1 cellular context compared by ENCODE assay signal in the genomic region with DNA sequence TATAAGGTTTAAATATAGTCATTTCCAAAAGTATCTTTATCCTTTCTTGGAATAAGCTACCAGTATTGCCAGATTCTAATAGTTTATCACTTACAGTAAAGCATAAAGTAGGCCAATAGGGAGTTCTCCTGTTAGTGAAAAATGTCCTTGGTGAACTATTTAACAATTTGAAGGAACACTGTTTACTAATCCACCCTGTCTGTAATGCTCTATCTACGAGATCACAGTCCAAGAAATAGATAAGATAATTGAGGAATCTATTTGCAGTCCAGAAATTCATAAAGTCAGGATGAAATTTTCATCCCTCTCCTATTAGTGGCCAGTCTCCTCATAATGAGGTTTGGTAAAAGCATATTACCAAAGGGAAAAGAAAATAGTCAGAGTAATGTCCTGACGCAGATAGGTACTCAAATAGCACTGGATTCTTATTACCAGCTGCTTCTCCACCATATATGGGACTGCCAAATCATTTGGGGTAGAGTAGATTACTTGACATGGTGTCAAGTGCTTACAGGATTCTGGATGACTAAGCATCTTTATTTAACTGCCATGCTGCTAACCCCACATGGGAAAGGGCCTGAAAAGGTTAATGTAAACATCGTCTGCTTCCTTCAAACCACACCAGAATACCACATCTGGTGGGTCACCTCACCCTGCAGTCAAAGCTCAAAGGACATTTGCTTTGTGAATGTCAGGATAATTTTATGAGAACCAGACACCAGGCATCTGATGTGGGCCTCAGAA.
TF ChIP-seq lines count a peak whose summit lies in the region.

No MANE protein-coding gene starts in this region.

TF ChIP-seq in A549, 52 proteins besides CTCF, POLR2A, EP300 and RAD21:
- TF ChIP-seq EHMT2 (IDR thresholded peaks at IDR 0.05; ENCODE audit: low read depth) (no peak), MAFK (IDR thresholded peaks at IDR 0.05; ENCODE audit: partially characterized antibody) (peak; percentile 52), CBX8 (IDR thresholded peaks at IDR 0.05) (no peak), KDM1A (IDR thresholded peaks at IDR 0.05; ENCODE audit: low read depth) (no peak)
TF ChIP-seq in A549: peak in this region for 1.
